In the genomic region with DNA sequence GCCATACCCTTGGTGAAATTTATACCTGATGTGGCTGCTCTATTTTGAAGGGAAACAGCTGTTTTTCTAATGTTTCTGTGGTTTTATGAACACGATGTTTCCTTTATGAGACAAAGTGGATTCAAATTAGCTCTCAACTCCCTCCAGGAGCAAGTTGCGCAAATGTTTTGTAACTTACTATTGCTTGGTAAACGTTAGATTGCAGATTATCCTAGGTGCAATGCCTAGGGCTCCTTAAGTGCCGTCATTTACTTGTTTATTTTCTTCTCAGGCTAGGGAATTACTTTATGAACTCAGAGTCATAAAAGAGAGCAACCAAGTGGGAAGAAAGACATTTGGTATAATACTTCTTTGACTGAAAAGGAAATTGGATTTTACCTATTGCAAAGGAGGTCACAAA, we compare ENCODE assay signal across 22 cellular contexts.
"Had no signal": no experiment of that assay in that cellular context is flagged by ENCODE, and none has a peak within 500 bp of the region (broad histone marks: within the 10 kb centered on the region; RNA-seq: fewer than 3 reads in every experiment).

No MANE protein-coding gene starts in this region.

- H3K36me3 ChIP-seq: colonic mucosa, esophagus muscularis mucosa, gastrocnemius medialis, sigmoid colon, vagina had no signal

- H3K27me3 ChIP-seq: colonic mucosa, dorsolateral prefrontal cortex, esophagus muscularis mucosa, gastrocnemius medialis, sigmoid colon, vagina had no signal

- H3K36me3 Mint-ChIP-seq: activated naive CD4-positive, alpha-beta T cell treated with anti-CD3 and anti-CD28 coated beads, Interleukin-2, amount 50 U/mL, for 72 hours; naive thymus-derived CD8-positive, alpha-beta T cell; stimulated activated naive B cell treated with anti-CD40 and anti-IgM and Interleukin-4, amounts not matched to agents 10 μg/mL and 1 μg/mL and 100 μg/mL, for 72 hours had no signal

- H3K4me3 ChIP-seq: colonic mucosa, dorsolateral prefrontal cortex, esophagus muscularis mucosa, gastrocnemius medialis, lung, sigmoid colon, vagina had no signal

- H3K4me3 Mint-ChIP-seq: activated CD8-positive, alpha-beta T cell treated with anti-CD3 and anti-CD28 coated beads, Interleukin-2, amount 10 ng/mL, durations not matched to agents 7 days and 5 days; activated T-helper 17 cell treated with anti-CD3 and anti-CD28 coated beads, Interleukin-2, amount 50 U/mL, for 72 hours; central memory CD8-positive, alpha-beta T cell; effector memory CD8-positive, alpha-beta T cell; naive thymus-derived CD8-positive, alpha-beta T cell; stimulated activated naive B cell treated with anti-CD40 and anti-IgM and Interleukin-4, amounts not matched to agents 10 μg/mL and 1 μg/mL and 100 μg/mL, for 72 hours had no signal

- DNase-seq: activated CD4-positive, alpha-beta T cell treated with anti-CD3 and anti-CD28 coated beads for 1 hour; activated CD4-positive, alpha-beta T cell treated with anti-CD3 and anti-CD28 coated beads, Interleukin-2, amount 50 U/mL, for 1 hour; activated CD8-positive, alpha-beta T cell treated with anti-CD3 and anti-CD28 coated beads, Interleukin-2, amount 10 ng/mL, durations not matched to agents 7 days and 5 days; activated T-cell treated with anti-CD3 and anti-CD28 coated beads, Interleukin-2, amount 50 U/mL, for 1 hour; colonic mucosa; dorsolateral prefrontal cortex; effector memory CD8-positive, alpha-beta T cell; gastrocnemius medialis; naive thymus-derived CD8-positive, alpha-beta T cell; retina; sigmoid colon; stimulated activated CD4-positive, alpha-beta T cell treated with anti-CD3 and anti-CD28 coated beads, Interleukin-2, amount 100 ng/mL, for 48 hours; stimulated activated CD8-positive, alpha-beta memory T cell treated with anti-CD3 and anti-CD28 coated beads, Interleukin-4, amount 100 ng/mL, for 48 hours; stimulated activated naive B cell treated with anti-CD40 and anti-IgM and Interleukin-4, amounts not matched to agents 10 μg/mL and 1 μg/mL and 100 μg/mL, for 72 hours; trophoblast cell had no signal

- H3K27ac Mint-ChIP-seq: activated CD8-positive, alpha-beta T cell treated with anti-CD3 and anti-CD28 coated beads, Interleukin-2, amount 10 ng/mL, durations not matched to agents 7 days and 5 days; activated naive CD4-positive, alpha-beta T cell treated with anti-CD3 and anti-CD28 coated beads, Interleukin-2, amount 50 U/mL, for 72 hours; activated T-helper 17 cell treated with anti-CD3 and anti-CD28 coated beads, Interleukin-2, amount 50 U/mL, for 72 hours; effector memory CD8-positive, alpha-beta T cell; naive thymus-derived CD8-positive, alpha-beta T cell; progenitor cell of endocrine pancreas; stimulated activated naive B cell treated with anti-CD40 and anti-IgM and Interleukin-4, amounts not matched to agents 10 μg/mL and 1 μg/mL and 100 μg/mL, for 72 hours had no signal

- H3K4me1 Mint-ChIP-seq: activated T-helper 17 cell treated with anti-CD3 and anti-CD28 coated beads, Interleukin-2, amount 50 U/mL, for 72 hours; central memory CD8-positive, alpha-beta T cell; naive thymus-derived CD8-positive, alpha-beta T cell had no signal

- H3K27ac ChIP-seq: colonic mucosa, dorsolateral prefrontal cortex, esophagus muscularis mucosa, gastrocnemius medialis, sigmoid colon, vagina had no signal

- H3K9me3 Mint-ChIP-seq: activated naive CD4-positive, alpha-beta T cell treated with anti-CD3 and anti-CD28 coated beads, Interleukin-2, amount 50 U/mL, for 72 hours; activated T-helper 17 cell treated with anti-CD3 and anti-CD28 coated beads, Interleukin-2, amount 50 U/mL, for 72 hours; central memory CD8-positive, alpha-beta T cell; effector memory CD8-positive, alpha-beta T cell; stimulated activated naive B cell treated with anti-CD40 and anti-IgM and Interleukin-4, amounts not matched to agents 10 μg/mL and 1 μg/mL and 100 μg/mL, for 72 hours had no signal

- H3K9me3 ChIP-seq: colonic mucosa, esophagus muscularis mucosa, gastrocnemius medialis, sigmoid colon, vagina had no signal

- H3K4me1 ChIP-seq: colonic mucosa, esophagus muscularis mucosa, gastrocnemius medialis, sigmoid colon, vagina had no signal

- H3K27me3 Mint-ChIP-seq: activated T-helper 17 cell treated with anti-CD3 and anti-CD28 coated beads, Interleukin-2, amount 50 U/mL, for 72 hours; central memory CD8-positive, alpha-beta T cell; effector memory CD8-positive, alpha-beta T cell; naive thymus-derived CD8-positive, alpha-beta T cell; stimulated activated naive B cell treated with anti-CD40 and anti-IgM and Interleukin-4, amounts not matched to agents 10 μg/mL and 1 μg/mL and 100 μg/mL, for 72 hours had no signal

- ATAC-seq: activated CD8-positive, alpha-beta T cell treated with anti-CD3 and anti-CD28 coated beads, Interleukin-2, amount 10 ng/mL, durations not matched to agents 7 days and 5 days; activated naive CD4-positive, alpha-beta T cell treated with anti-CD3 and anti-CD28 coated beads, Interleukin-2, amount 50 U/mL, for 72 hours; activated T-helper 17 cell treated with anti-CD3 and anti-CD28 coated beads, Interleukin-2, amount 50 U/mL, for 72 hours; effector memory CD8-positive, alpha-beta T cell; gastrocnemius medialis; naive thymus-derived CD8-positive, alpha-beta T cell; stimulated activated naive B cell treated with anti-CD40 and anti-IgM and Interleukin-4, amounts not matched to agents 10 μg/mL and 1 μg/mL and 100 μg/mL, for 72 hours had no signal
